In genomic region chr1:88141499-88142074, GRCh38 we compare ENCODE assay signal across 13 cellular contexts.
DNase-seq lines count a peak whose midpoint lies in the region; ATAC-seq and TF ChIP-seq lines count a peak whose summit lies in the region.
"Had no signal": no experiment of that assay in that cellular context is flagged by ENCODE, and none has a peak within 500 bp of the region (broad histone marks: within the 10 kb centered on the region; RNA-seq: fewer than 3 reads in every experiment).

No MANE protein-coding gene starts in this region.

- intact Hi-C loops in CD14-positive monocyte (cut with micrococcal nuclease) (no loop called here), IMR-90 (cut with micrococcal nuclease) (no loop called here), sigmoid colon (cut with DNase I) (no loop called here)

- no peak overlapping the region for H3K14ac ChIP-seq in IMR-90 (replicated peaks; ENCODE audit: low read depth, low read length)

- H2AK5ac ChIP-seq in IMR-90 (ENCODE audit: low read depth, low read length) = no peak overlapping the region

- H4K5ac ChIP-seq in IMR-90 (ENCODE audit: low read depth, low read length) = no peak overlapping the region

- peaks cover 0 to 2% (median 0%) of the 10 kb centered on the region in 7 donors for H3K9me3 Mint-ChIP-seq in CD14-positive monocyte
- no peaks in the 10 kb centered on the region for H3K9me3 Mint-ChIP-seq in effector memory CD8-positive, alpha-beta T cell

- CTCF ChIA-PET in IMR-90 (lab: Yijun Ruan, JAX) = no interaction called here

- DNase-seq in CD14-positive monocyte (ENCODE audit: low spot score) = no peak
- no peak for DNase-seq in IMR-90
- no peak for DNase-seq in foreskin keratinocyte
- DNase-seq in NCI-H2196 (lab: John Stamatoyannopoulos, UW; ENCODE audit: unreplicated experiment) = no peak
- no peak for DNase-seq in amniotic stem cell (lab: John Stamatoyannopoulos, UW)
- DNase-seq in effector memory CD8-positive, alpha-beta T cell = no peak
- DNase-seq in sigmoid colon = no peak
- DNase-seq: activated gamma-delta T cell, C1 segment of cervical spinal cord, esophagus squamous epithelium, right cardiac atrium had no signal

- no peak overlapping the region for H4K91ac ChIP-seq in IMR-90 (ENCODE audit: insufficient read depth, low read depth, low read length)

- no peak overlapping the region for H2BK5ac ChIP-seq in IMR-90 (ENCODE audit: low read depth, low read length, poor library complexity, severe bottlenecking)

- H3K27me3 Mint-ChIP-seq in CD14-positive monocyte (ENCODE audit: low read depth in 3 of 3) = peaks cover 0 to 3% (median 2%) of the 10 kb centered on the region in 3 donors
- H3K27me3 Mint-ChIP-seq in effector memory CD8-positive, alpha-beta T cell = peaks cover 0 to 6% of the 10 kb centered on the region in 2 donors

- no peaks in the 10 kb centered on the region for H3K79me1 ChIP-seq in IMR-90 (ENCODE audit: low read depth in 1 of 2, low read length in 2 of 2)

- H3K36me3 Mint-ChIP-seq in CD14-positive monocyte = no peaks in the 10 kb centered on the region
- no peaks in the 10 kb centered on the region for H3K36me3 Mint-ChIP-seq in effector memory CD8-positive, alpha-beta T cell (ENCODE audit: insufficient read depth)

- peak overlapping the region in 1 of 7 donors; percentile 51 for H3K27ac Mint-ChIP-seq in CD14-positive monocyte
- no peak overlapping the region for H3K27ac Mint-ChIP-seq in effector memory CD8-positive, alpha-beta T cell

- TF ChIP-seq CTCF in CD14-positive monocyte (IDR thresholded peaks at IDR 0.05) (no peak), IMR-90 (conservative IDR thresholded peaks at IDR 0.05; ENCODE audit: low read depth, low read length) (no peak), foreskin keratinocyte (conservative IDR thresholded peaks at IDR 0.05) (no peak), sigmoid colon (IDR thresholded peaks at IDR 0.05) (no peak)

- peak overlapping the region; percentile 61 to 83 for H3K4me3 Mint-ChIP-seq in CD14-positive monocyte
- H3K4me3 Mint-ChIP-seq in effector memory CD8-positive, alpha-beta T cell = no peak overlapping the region

- no peak overlapping the region for H2AK9ac ChIP-seq in IMR-90 (replicated peaks; ENCODE audit: low read depth, low read length, poor library complexity)

- peak overlapping the region; percentile 67 for H3K4me2 ChIP-seq in IMR-90 (ENCODE audit: low read depth, low read length)

- H3K27me3 ChIP-seq in IMR-90 (ENCODE audit: control insufficient read depth, insufficient read depth, low read length) (no peaks in the 10 kb centered on the region), foreskin keratinocyte (no peaks in the 10 kb centered on the region), sigmoid colon (no peaks in the 10 kb centered on the region)
- H3K27me3 ChIP-seq: esophagus squamous epithelium, Peyer's patch had no signal

- H3K9ac ChIP-seq in IMR-90 (ENCODE audit: low read depth, low read length) = no peak overlapping the region

- no peak overlapping the region for H4K8ac ChIP-seq in IMR-90 (ENCODE audit: low read depth in 2 of 2, low read length in 2 of 2)

- POLR2A ChIA-PET in IMR-90 (lab: Charles Lee; ENCODE audit: unreplicated experiment) = no interaction called here

- H3K23ac ChIP-seq in IMR-90 (ENCODE audit: low read depth, low read length) = no peak overlapping the region

- H3K9me3 ChIP-seq in IMR-90 (ENCODE audit: control insufficient read depth, insufficient read depth, low read length) (no peaks in the 10 kb centered on the region), sigmoid colon (no peaks in the 10 kb centered on the region)
- H3K9me3 ChIP-seq: esophagus squamous epithelium, Peyer's patch had no signal

- in situ Hi-C loops in IMR-90 (cut with MboI; ENCODE audit: low sequenced_read_pairs) = no loop called here

- dilution Hi-C loops in IMR-90 (cut with HindIII; ENCODE audit: low sequenced_read_pairs, unreplicated experiment) = no loop called here

- no peak overlapping the region for H2BK15ac ChIP-seq in IMR-90 (ENCODE audit: low read depth, low read length)

- no peak overlapping the region for H3K4me3 ChIP-seq in IMR-90 (ENCODE audit: insufficient read depth, low read depth, low read length)
- no peak overlapping the region for H3K4me3 ChIP-seq in sigmoid colon
- H3K4me3 ChIP-seq: esophagus squamous epithelium, Peyer's patch had no signal

- BruUV-seq in IMR-90 (replicated peaks; lab: Mats Ljungman, UMichigan) = no TSS peak

- no peaks in the 10 kb centered on the region for H4K20me1 ChIP-seq in IMR-90 (ENCODE audit: insufficient read depth, low read length)

- H2AFZ ChIP-seq in IMR-90 (replicated peaks; ENCODE audit: low read length, poor library complexity) = no peak overlapping the region

- no peak for TF ChIP-seq RAD21 in IMR-90 (IDR thresholded peaks at IDR 0.05; ENCODE audit: low read length)

- H2BK120ac ChIP-seq in IMR-90 (ENCODE audit: low read depth, low read length) = no peak overlapping the region

- H3K4me1 Mint-ChIP-seq in CD14-positive monocyte = peaks cover 5% of the 10 kb centered on the region
- H3K4me1 Mint-ChIP-seq in effector memory CD8-positive, alpha-beta T cell (ENCODE audit: low read depth in 2 of 2) = no peaks in the 10 kb centered on the region

- H3K9me1 ChIP-seq in IMR-90 (ENCODE audit: insufficient read depth, low read length) = no peaks in the 10 kb centered on the region

- ATAC-seq in GM18517 (IDR thresholded peaks at IDR 0.05; ENCODE audit: unreplicated experiment) (peak; percentile 51), IMR-90 (ENCODE audit: low read depth) (no peak), foreskin keratinocyte (peak; percentile 19)
- no peak for ATAC-seq in effector memory CD8-positive, alpha-beta T cell (replicated peaks)
- ATAC-seq: right cardiac atrium had no signal

- no peak overlapping the region for H3K18ac ChIP-seq in IMR-90 (ENCODE audit: low read depth, low read length)

- H3K27ac ChIP-seq in IMR-90 (ENCODE audit: insufficient read depth, low read length) = no peak overlapping the region
- H3K27ac ChIP-seq in foreskin keratinocyte = no peak overlapping the region
- H3K27ac ChIP-seq in sigmoid colon = no peak overlapping the region
- H3K27ac ChIP-seq: esophagus squamous epithelium, Peyer's patch had no signal

- no peak overlapping the region for H3K56ac ChIP-seq in IMR-90 (ENCODE audit: extremely low read depth, insufficient read depth, low read length)

- no peak overlapping the region for H3K4ac ChIP-seq in IMR-90 (ENCODE audit: low read depth, low read length)

- H3K36me3 ChIP-seq in IMR-90 (ENCODE audit: control insufficient read depth, insufficient read depth, low read length) = no peaks in the 10 kb centered on the region
- H3K36me3 ChIP-seq in sigmoid colon = no peaks in the 10 kb centered on the region
- H3K36me3 ChIP-seq: esophagus squamous epithelium, Peyer's patch had no signal

- 50% methylated on average over 2 of the region's 6 CpGs; no CpG with 5 or more reads in 1 of the 2 experiments for WGBS in IMR-90 (ENCODE audit: extremely low coverage in 2 of 2, insufficient read length in 1 of 2), 2 experiments
- WGBS in sigmoid colon, 2 donors = 50 to 70% methylated on average over 6 of the region's 6 CpGs

- TF ChIP-seq EP300 in sigmoid colon (IDR thresholded peaks at IDR 0.05) = no peak

- H2BK20ac ChIP-seq in IMR-90 (ENCODE audit: low read depth, low read length) = no peak overlapping the region

- TF ChIP-seq POLR2A in IMR-90 (IDR thresholded peaks at IDR 0.05; ENCODE audit: low read depth, low read length) (no peak), sigmoid colon (IDR thresholded peaks at IDR 0.05) (no peak)

- no peaks in the 10 kb centered on the region for H3K4me1 ChIP-seq in IMR-90 (ENCODE audit: control insufficient read depth, insufficient read depth, low read length)
- H3K4me1 ChIP-seq in foreskin keratinocyte = no peaks in the 10 kb centered on the region
- H3K4me1 ChIP-seq in sigmoid colon = no peaks in the 10 kb centered on the region
- H3K4me1 ChIP-seq: esophagus squamous epithelium, Peyer's patch had no signal

TF ChIP-seq in IMR-90, 13 proteins besides CTCF, POLR2A, EP300 and RAD21:
- TF ChIP-seq RFX5 (IDR thresholded peaks at IDR 0.05; ENCODE audit: low read depth, low read length) (no peak), MAFK (IDR thresholded peaks at IDR 0.05; ENCODE audit: low read depth, low read length) (no peak), MAZ (IDR thresholded peaks at IDR 0.05; ENCODE audit: borderline replicate concordance, low read depth, low read length) (no peak), CEBPB (IDR thresholded peaks at IDR 0.05; ENCODE audit: low read depth, low read length) (no peak)

Comparison
In these comparisons a context has a peak if more than half of its experiments do, and no peak if none do; other contexts are left out.
1. H3K4me3 Mint-ChIP-seq: peak in CD14-positive monocyte (2 of 2); none in effector memory CD8-positive, alpha-beta T cell (0 of 2).
2. ATAC-seq: peak in GM18517 (single experiment) and foreskin keratinocyte (single experiment); none in IMR-90 (single experiment) and effector memory CD8-positive, alpha-beta T cell (single experiment).